ENCODE assay signal across 10 cellular contexts in the genomic region with DNA sequence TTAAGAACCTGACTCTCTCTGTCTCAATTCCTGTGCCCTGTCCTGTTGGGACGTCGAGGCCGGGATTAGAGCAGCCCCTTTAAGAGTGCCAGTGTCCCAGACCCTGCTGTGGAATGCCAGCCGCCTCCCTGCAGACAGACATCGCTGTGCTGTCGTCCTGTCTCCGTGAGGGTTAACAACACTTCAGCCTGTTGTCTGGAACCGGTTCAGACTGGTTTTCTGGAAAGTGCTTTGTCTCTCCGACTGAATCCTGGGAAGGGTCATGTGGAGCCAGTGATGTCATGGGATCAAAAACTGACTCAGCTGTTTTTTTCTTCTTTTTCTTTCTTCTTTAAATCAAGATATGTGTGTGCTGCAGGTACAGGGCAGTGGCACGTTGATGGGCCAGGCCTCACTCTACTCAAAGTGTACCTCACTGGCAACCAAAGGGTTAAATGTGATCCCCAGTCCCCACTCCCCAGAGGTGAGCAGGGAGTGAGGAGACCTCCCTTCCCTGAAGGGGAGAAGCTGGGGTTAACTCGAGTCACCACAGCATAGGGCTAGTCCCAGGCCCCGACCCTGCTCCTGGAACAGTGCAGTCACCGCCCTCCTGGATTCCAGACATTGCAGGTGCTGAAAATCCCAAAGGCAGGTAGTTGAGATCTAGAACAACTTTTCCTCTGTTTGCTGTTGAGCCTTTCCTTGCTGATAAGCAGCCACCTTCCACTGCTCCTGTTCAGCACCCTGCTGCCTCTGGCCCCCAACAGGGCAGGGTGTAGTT. TPM values are rescaled to one million over a fixed set of nuclear protein-coding genes. Genes with fewer than 3 reads are reported as not detected.
DNase-seq lines count a peak whose midpoint lies in the region; ATAC-seq and TF ChIP-seq lines count a peak whose summit lies in the region.
"Had no signal": no experiment of that assay in that cellular context is flagged by ENCODE, and none has a peak within 500 bp of the region (broad histone marks: within the 10 kb centered on the region; RNA-seq: fewer than 3 reads in every experiment).

No MANE protein-coding gene starts in this region.

- no peak for ATAC-seq in GM21360 (IDR thresholded peaks at IDR 0.05; ENCODE audit: unreplicated experiment)

- WGBS in endodermal cell (ENCODE audit: insufficient coverage in 1 of 2, insufficient read length in 1 of 2), 2 experiments, result 50 to 58% methylated on average over 13 of the region's 13 CpGs

- H3K4me1 Mint-ChIP-seq in endodermal cell (peaks cover 46% of the 10 kb centered on the region), mesothelial cell of epicardium (peaks cover 54% of the 10 kb centered on the region)

- TF ChIP-seq CTCF in left ventricle myocardium inferior (IDR thresholded peaks at IDR 0.05; ENCODE audit: borderline replicate concordance) (no peak), endodermal cell (conservative IDR thresholded peaks at IDR 0.05) (no peak), mesothelial cell of epicardium (IDR thresholded peaks at IDR 0.05; ENCODE audit: unreplicated experiment) (no peak), uterus (IDR thresholded peaks at IDR 0.05) (no peak)

- H3K27ac Mint-ChIP-seq in endodermal cell, result peak overlapping the region; percentile 97
- H3K27ac Mint-ChIP-seq in mesothelial cell of epicardium, result peak overlapping the region; percentile 95

- H3K36me3 ChIP-seq in left ventricle myocardium inferior, result peaks cover 41% of the 10 kb centered on the region
- peaks cover 48% of the 10 kb centered on the region for H3K36me3 ChIP-seq in endodermal cell (ENCODE audit: control insufficient read depth, insufficient read depth, low read length)
- H3K36me3 ChIP-seq in uterus, result no peaks in the 10 kb centered on the region

- TF ChIP-seq POLR2A in uterus (IDR thresholded peaks at IDR 0.05), result no peak

- H3K9me3 ChIP-seq in left ventricle myocardium inferior (replicated peaks) (peaks cover 28% of the 10 kb centered on the region), endodermal cell (ENCODE audit: control insufficient read depth, low read length) (peaks cover 40% of the 10 kb centered on the region), uterus (peaks cover 0 to 14% of the 10 kb centered on the region in 2 donors)

- H3K9ac ChIP-seq in endodermal cell (ENCODE audit: extremely low read depth, low read length, poor library complexity, severe bottlenecking), result peak overlapping the region; percentile 36
- H3K9ac ChIP-seq: KMS-11 had no signal

- H3K27ac ChIP-seq in left ventricle myocardium inferior (replicated peaks), result peak overlapping the region; percentile 68
- peak overlapping the region; percentile 88 for H3K27ac ChIP-seq in endodermal cell (ENCODE audit: low read depth, low read length)
- H3K27ac ChIP-seq in uterus, result peak overlapping the region; percentile 60 to 64
- H3K27ac ChIP-seq: KMS-11 had no signal

- no peak overlapping the region for H3K4me3 Mint-ChIP-seq in endodermal cell
- H3K4me3 Mint-ChIP-seq in mesothelial cell of epicardium, result peak overlapping the region; percentile 18

- H3K9me3 Mint-ChIP-seq in endodermal cell (peaks cover 40% of the 10 kb centered on the region), mesothelial cell of epicardium (peaks cover 17% of the 10 kb centered on the region)

- DNase-seq in left ventricle myocardium inferior (no peak), cardiac septum (ENCODE audit: low spot score) (no peak), endodermal cell (peak; percentile 69), mesothelial cell of epicardium (ENCODE audit: low spot score in 2 of 2, unreplicated experiment in 2 of 2) (no peak), uterus (no peak), DMS114 treated with DMSO at 0.1 percent for 48 hours (lab: John Stamatoyannopoulos, UW; ENCODE audit: unreplicated experiment) (no peak), NCI-H187 (lab: John Stamatoyannopoulos, UW) (no peak)
- DNase-seq: activated T-cell treated with anti-CD3 and anti-CD28 coated beads for 4 hours had no signal

- peaks cover 44% of the 10 kb centered on the region for H3K36me3 Mint-ChIP-seq in endodermal cell (ENCODE audit: low read depth)
- peaks cover 39% of the 10 kb centered on the region for H3K36me3 Mint-ChIP-seq in mesothelial cell of epicardium

- H3K27me3 ChIP-seq in left ventricle myocardium inferior (ENCODE audit: low read depth) (no peaks in the 10 kb centered on the region), endodermal cell (ENCODE audit: control insufficient read depth, insufficient read depth, low read length, poor library complexity, severe bottlenecking) (no peaks in the 10 kb centered on the region), uterus (no peaks in the 10 kb centered on the region)

- H3K27me3 Mint-ChIP-seq in endodermal cell (ENCODE audit: insufficient read depth), result no peaks in the 10 kb centered on the region
- H3K27me3 Mint-ChIP-seq in mesothelial cell of epicardium (ENCODE audit: low read depth), result no peaks in the 10 kb centered on the region

- H3K4me3 ChIP-seq in left ventricle myocardium inferior, result peak overlapping the region; percentile 7
- H3K4me3 ChIP-seq in endodermal cell (ENCODE audit: low read length), result no peak overlapping the region
- no peak overlapping the region for H3K4me3 ChIP-seq in uterus

- intact Hi-C loops in left ventricle myocardium inferior (cut with micrococcal nuclease), result no loop called here
- intact Hi-C loops in cardiac septum (cut with DNase I), result loop anchor here (5.0 kb wide), 1 partner anchor 57 kb away; a partner anchor contains a TSS
- intact Hi-C loops in uterus (cut with DNase I; ENCODE audit: low total_unique reads), result no loop called here

- H3K4me1 ChIP-seq in left ventricle myocardium inferior (peaks cover 54% of the 10 kb centered on the region), endodermal cell (ENCODE audit: control insufficient read depth, insufficient read depth, low read length) (peaks cover 37% of the 10 kb centered on the region), uterus (peaks cover 0 to 27% of the 10 kb centered on the region in 2 donors)

RNA-seq across cellular contexts. Expression of a gene that starts 50.8 kb away (rescaled TPM):
- 0.77 TPM for total RNA-seq in left ventricle myocardium inferior
- total RNA-seq in cardiac septum, result 1.2 TPM
- 1 to 10 TPM; 2.9 to 5.0 TPM for total RNA-seq in endodermal cell
- polyA plus RNA-seq in endodermal cell (2013, experiment 1 of 2), result 3.5 TPM
- 2.5 TPM for polyA plus RNA-seq in endodermal cell (2013, experiment 2 of 2)
- total RNA-seq in mesothelial cell of epicardium, result 1.9 to 2.3 TPM (median 2.1 TPM) in 3 replicates
- 1 to 10 TPM in 2 of 4 donors, not detected in 2; 1.3 to 2.0 TPM for total RNA-seq in uterus

RNA-seq across cellular contexts. Expression of a gene that starts 51.5 kb away (rescaled TPM):
- 1,029 TPM for total RNA-seq in left ventricle myocardium inferior
- 779 TPM for total RNA-seq in cardiac septum
- total RNA-seq in endodermal cell, result 100 to 1,000 TPM; 408 to 446 TPM
- 206 TPM for polyA plus RNA-seq in endodermal cell (2013, experiment 1 of 2)
- polyA plus RNA-seq in endodermal cell (2013, experiment 2 of 2), result 187 TPM
- 338 to 343 TPM (median 342 TPM) in 3 replicates for total RNA-seq in mesothelial cell of epicardium
- total RNA-seq in uterus, result 100 to 1,000 TPM in 1 of 4 donors, 10 to 100 TPM in 3; 28.6 to 204 (median 60.9) TPM

RNA-seq across cellular contexts. Expression of a gene that starts 59.0 kb away (rescaled TPM):
- total RNA-seq in left ventricle myocardium inferior (24.1 TPM), cardiac septum (39.9 TPM), endodermal cell (100 to 1,000 TPM; 115 to 126 TPM), mesothelial cell of epicardium (112 to 113 TPM (median 113 TPM) in 3 replicates), uterus (10 to 100 TPM in 3 of 4 donors, 1 to 10 TPM in 1; 9.7 to 65.1 (median 22.3) TPM)
- 62.7 TPM for polyA plus RNA-seq in endodermal cell (2013, experiment 1 of 2)
- 56.7 TPM for polyA plus RNA-seq in endodermal cell (2013, experiment 2 of 2)
